In the genomic region with DNA sequence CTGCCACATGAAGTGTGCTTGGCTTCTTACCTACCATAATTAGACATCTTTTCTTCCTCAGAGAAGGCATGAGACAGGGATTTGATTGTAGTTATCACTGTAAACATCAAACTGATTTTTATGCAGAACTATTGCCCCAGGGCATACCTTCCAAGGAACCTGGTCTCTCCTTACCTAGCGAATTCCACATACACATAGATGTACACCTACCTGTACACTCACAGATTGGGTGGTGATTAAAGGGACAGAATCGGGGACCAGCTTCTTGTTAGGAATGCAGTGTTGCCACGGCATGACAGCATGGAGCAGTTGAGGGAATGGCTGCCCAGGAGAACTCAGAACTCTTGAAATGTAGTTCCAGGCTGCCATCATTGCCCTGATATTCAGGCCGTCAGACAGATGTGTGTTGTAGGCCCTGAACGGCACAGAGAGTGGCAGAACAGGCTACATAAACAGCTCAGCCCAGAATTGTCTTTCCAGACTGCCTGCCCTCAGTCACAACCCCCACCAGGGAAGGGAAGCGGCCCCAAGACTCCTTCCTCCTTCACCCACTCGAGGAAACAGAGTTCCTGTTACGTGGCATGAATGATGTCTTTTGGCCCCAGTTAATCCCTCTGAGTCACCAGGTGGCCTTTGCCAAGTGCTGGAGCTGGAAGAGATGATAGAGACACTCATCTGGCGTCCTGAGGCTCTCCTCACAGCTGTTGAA, we compare ENCODE assay signal across 8 cellular contexts. TPM values are rescaled to one million over a fixed set of nuclear protein-coding genes. Genes with fewer than 3 reads are reported as not detected.
DNase-seq lines count a peak whose midpoint lies in the region; TF ChIP-seq lines count a peak whose summit lies in the region.

No MANE protein-coding gene starts in this region.

- TF ChIP-seq POLR2A in adrenal gland (IDR thresholded peaks at IDR 0.05) = peak in 1 of 2 donors; percentile 70

- H3K4me3 ChIP-seq in adrenal gland (no peak overlapping the region), hepatocyte (no peak overlapping the region), smooth muscle cell (no peak overlapping the region)

- no peak for TF ChIP-seq CTCF in adrenal gland (IDR thresholded peaks at IDR 0.05)
- no peak for TF ChIP-seq CTCF in hepatocyte (IDR thresholded peaks at IDR 0.05; ENCODE audit: poor library complexity)
- TF ChIP-seq CTCF in smooth muscle cell (IDR thresholded peaks at IDR 0.05; ENCODE audit: borderline replicate concordance, insufficient read depth, poor library complexity, severe bottlenecking) = no peak

- H3K36me3 ChIP-seq in adrenal gland (replicated peaks in 1 of 2) (peaks cover 0 to 41% of the 10 kb centered on the region in 2 donors), hepatocyte (replicated peaks; ENCODE audit: insufficient read depth, low read depth) (no peaks in the 10 kb centered on the region), smooth muscle cell (ENCODE audit: low read depth) (no peaks in the 10 kb centered on the region)

- peak overlapping the region; percentile 94 to 99 (median 95) for H3K27ac ChIP-seq in adrenal gland
- peak overlapping the region; percentile 97 for H3K27ac ChIP-seq in hepatocyte
- H3K27ac ChIP-seq in smooth muscle cell (ENCODE audit: low read depth) = peak overlapping the region; percentile 98

- H3K27me3 ChIP-seq in adrenal gland (no peaks in the 10 kb centered on the region), hepatocyte (no peaks in the 10 kb centered on the region), smooth muscle cell (ENCODE audit: low read depth) (no peaks in the 10 kb centered on the region)

- no peak overlapping the region for H2AFZ ChIP-seq in hepatocyte
- no peak overlapping the region for H2AFZ ChIP-seq in smooth muscle cell (ENCODE audit: low read depth)

- H4K20me1 ChIP-seq in hepatocyte (ENCODE audit: insufficient read depth, poor library complexity, severe bottlenecking) (no peaks in the 10 kb centered on the region), smooth muscle cell (ENCODE audit: low read depth) (no peaks in the 10 kb centered on the region)

- H3K4me1 ChIP-seq in adrenal gland (replicated peaks in 1 of 2) (peaks cover 56 to 69% of the 10 kb centered on the region in 2 donors), hepatocyte (ENCODE audit: insufficient read depth) (peaks cover 53% of the 10 kb centered on the region), smooth muscle cell (ENCODE audit: low read depth) (peaks cover 36% of the 10 kb centered on the region)

- peak overlapping the region; percentile 91 for H3K9ac ChIP-seq in smooth muscle cell (ENCODE audit: low read depth)

- WGBS in adrenal gland, 4 donors = 15 to 36% (median 24%) methylated on average over 6 to 9 of the region's 9 CpGs
- WGBS in hepatocyte (ENCODE audit: low lambda C conversion rate, missing lambda C conversion rate) = 59% methylated on average over 9 of the region's 9 CpGs
- WGBS in smooth muscle cell (ENCODE audit: low lambda C conversion rate) = 31% methylated on average over 9 of the region's 9 CpGs

- intact Hi-C loops in adrenal gland (cut with DNase I) = loop anchor here (5.0 to 10.0 kb wide), 2 partner anchors 91 to 193 kb away; no protein-coding TSS in a partner anchor

- peaks cover 13% of the 10 kb centered on the region for H3F3A ChIP-seq in smooth muscle cell (ENCODE audit: low read depth)

- peak; percentile 94 for DNase-seq in HS-5 (ENCODE audit: low read depth)
- DNase-seq in adrenal gland = peak; percentile 86 to 96 (median 93)
- DNase-seq in hepatocyte (ENCODE audit: low spot score) = peak; percentile 84
- DNase-seq in smooth muscle cell (lab: John Stamatoyannopoulos, UW; ENCODE audit: unreplicated experiment) = peak; percentile 19
- no peak for DNase-seq in NCI-H128 (lab: John Stamatoyannopoulos, UW; ENCODE audit: unreplicated experiment)
- DNase-seq in NCI-H1417 (lab: John Stamatoyannopoulos, UW) = no peak
- no peak for DNase-seq in stimulated activated CD8-positive, alpha-beta memory T cell treated with anti-CD3 and anti-CD28 coated beads, Interleukin-4, amount 100 ng/mL, for 48 hours
- DNase-seq in retina = no peak

- H3K4me2 ChIP-seq in hepatocyte (peak overlapping the region; percentile 32), smooth muscle cell (peak overlapping the region; percentile 71)

- H3K9me3 ChIP-seq in adrenal gland (replicated peaks in 1 of 3) (no peaks in the 10 kb centered on the region), hepatocyte (ENCODE audit: low read depth) (no peaks in the 10 kb centered on the region), smooth muscle cell (replicated peaks; ENCODE audit: low read depth) (no peaks in the 10 kb centered on the region)

- H3K79me2 ChIP-seq in hepatocyte (no peaks in the 10 kb centered on the region), smooth muscle cell (ENCODE audit: low read depth) (no peaks in the 10 kb centered on the region)

- no peaks in the 10 kb centered on the region for H3K9me2 ChIP-seq in hepatocyte (replicated peaks; ENCODE audit: insufficient read depth)

RNA-seq across cellular contexts. Expression of a gene that starts 17.8 kb away (rescaled TPM):
- total RNA-seq in adrenal gland = 100 to 1,000 TPM in 1 of 8 donors, 10 to 100 TPM in 7; 44.9 to 115 (median 66.1) TPM
- 10 to 100 TPM; 12.4 to 47.4 (median 39.5) TPM for polyA plus RNA-seq in adrenal gland
- 76.4 and 78.1 TPM in 2 replicates for total RNA-seq in hepatocyte
- polyA plus RNA-seq in hepatocyte = 121 and 152 TPM in 2 replicates
- total RNA-seq in smooth muscle cell = 23.0 and 27.2 TPM in 2 replicates
- polyA plus RNA-seq in smooth muscle cell = 39.9 and 51.6 TPM in 2 replicates

RNA-seq across cellular contexts. Expression of a gene that starts 34.5 kb away (rescaled TPM):
- 1 to 10 TPM in 7 of 8 donors, under 1 TPM in 1; 0.60 to 3.0 (median 2.1) TPM for total RNA-seq in adrenal gland
- 1 to 10 TPM in 2 of 3 donors, under 1 TPM in 1; 0.22 to 7.6 (median 3.6) TPM for polyA plus RNA-seq in adrenal gland
- total RNA-seq in hepatocyte = 0.12 and 2.7 TPM in 2 replicates
- polyA plus RNA-seq in hepatocyte = 4.8 and 6.6 TPM in 2 replicates
- total RNA-seq in smooth muscle cell = 0.40 TPM in 1 of 2 replicates, not detected in the other
- polyA plus RNA-seq in smooth muscle cell = 3.3 and 3.5 TPM in 2 replicates

RNA-seq across cellular contexts. Expression of a gene that starts 43.7 kb away (rescaled TPM):
- total RNA-seq in adrenal gland (100 to 1,000 TPM in 4 of 8 donors, 10 to 100 TPM in 4; 55.9 to 148 (median 91.8) TPM), hepatocyte (27.7 and 33.9 TPM in 2 replicates), smooth muscle cell (16.0 and 23.2 TPM in 2 replicates)
- polyA plus RNA-seq in adrenal gland (100 to 1,000 TPM in 2 of 3 donors, 10 to 100 TPM in 1; 65.5 to 192 (median 130) TPM), hepatocyte (91.6 and 93.9 TPM in 2 replicates), smooth muscle cell (65.0 and 68.2 TPM in 2 replicates)

RNA-seq across cellular contexts. Expression of a gene that starts 48.7 kb away (rescaled TPM):
- total RNA-seq in adrenal gland = 10 to 100 TPM; 34.2 to 58.8 (median 47.1) TPM
- polyA plus RNA-seq in adrenal gland = 10 to 100 TPM; 46.0 to 95.0 (median 52.6) TPM
- total RNA-seq in hepatocyte = 29.7 and 34.0 TPM in 2 replicates
- polyA plus RNA-seq in hepatocyte = 33.1 and 39.5 TPM in 2 replicates
- 21.6 and 30.1 TPM in 2 replicates for total RNA-seq in smooth muscle cell
- polyA plus RNA-seq in smooth muscle cell = 21.1 and 26.4 TPM in 2 replicates

RNA-seq across cellular contexts. Expression of a gene that starts 59.3 kb away (rescaled TPM):
- total RNA-seq in adrenal gland (1 to 10 TPM in 7 of 8 donors, not detected in 1; 1.2 to 2.3 (median 1.8) TPM), hepatocyte (1.5 and 1.9 TPM in 2 replicates), smooth muscle cell (5.2 and 5.3 TPM in 2 replicates)
- polyA plus RNA-seq in adrenal gland (1 to 10 TPM; 3.1 to 3.9 (median 3.5) TPM), hepatocyte (3.7 and 4.2 TPM in 2 replicates), smooth muscle cell (7.7 and 10.0 TPM in 2 replicates)

Comparison
In these comparisons a context has a peak if more than half of its experiments do, and no peak if none do; other contexts are left out.
1. DNase-seq: peak in HS-5 (single experiment), adrenal gland (7 of 7), hepatocyte (single experiment) and smooth muscle cell (single experiment); none in NCI-H128 (single experiment), NCI-H1417 (0 of 3), stimulated activated CD8-positive, alpha-beta memory T cell treated with anti-CD3 and anti-CD28 coated beads, Interleukin-4, amount 100 ng/mL, for 48 hours (single experiment) and retina (single experiment).
2. Peak in every context shown above with its lines, with median percentiles within 50 percentile points of each other: H3K27ac ChIP-seq.